ENCODE assay signal across 1 cellular context in genomic region chr7:2523941-2524807, GRCh38.
TF ChIP-seq lines count a peak whose summit lies in the region.

No MANE protein-coding gene starts in this region.

TF ChIP-seq in HepG2, 621 proteins besides CTCF, POLR2A, EP300 and RAD21 (continues in another document):
- TF ChIP-seq, protein P1, sequence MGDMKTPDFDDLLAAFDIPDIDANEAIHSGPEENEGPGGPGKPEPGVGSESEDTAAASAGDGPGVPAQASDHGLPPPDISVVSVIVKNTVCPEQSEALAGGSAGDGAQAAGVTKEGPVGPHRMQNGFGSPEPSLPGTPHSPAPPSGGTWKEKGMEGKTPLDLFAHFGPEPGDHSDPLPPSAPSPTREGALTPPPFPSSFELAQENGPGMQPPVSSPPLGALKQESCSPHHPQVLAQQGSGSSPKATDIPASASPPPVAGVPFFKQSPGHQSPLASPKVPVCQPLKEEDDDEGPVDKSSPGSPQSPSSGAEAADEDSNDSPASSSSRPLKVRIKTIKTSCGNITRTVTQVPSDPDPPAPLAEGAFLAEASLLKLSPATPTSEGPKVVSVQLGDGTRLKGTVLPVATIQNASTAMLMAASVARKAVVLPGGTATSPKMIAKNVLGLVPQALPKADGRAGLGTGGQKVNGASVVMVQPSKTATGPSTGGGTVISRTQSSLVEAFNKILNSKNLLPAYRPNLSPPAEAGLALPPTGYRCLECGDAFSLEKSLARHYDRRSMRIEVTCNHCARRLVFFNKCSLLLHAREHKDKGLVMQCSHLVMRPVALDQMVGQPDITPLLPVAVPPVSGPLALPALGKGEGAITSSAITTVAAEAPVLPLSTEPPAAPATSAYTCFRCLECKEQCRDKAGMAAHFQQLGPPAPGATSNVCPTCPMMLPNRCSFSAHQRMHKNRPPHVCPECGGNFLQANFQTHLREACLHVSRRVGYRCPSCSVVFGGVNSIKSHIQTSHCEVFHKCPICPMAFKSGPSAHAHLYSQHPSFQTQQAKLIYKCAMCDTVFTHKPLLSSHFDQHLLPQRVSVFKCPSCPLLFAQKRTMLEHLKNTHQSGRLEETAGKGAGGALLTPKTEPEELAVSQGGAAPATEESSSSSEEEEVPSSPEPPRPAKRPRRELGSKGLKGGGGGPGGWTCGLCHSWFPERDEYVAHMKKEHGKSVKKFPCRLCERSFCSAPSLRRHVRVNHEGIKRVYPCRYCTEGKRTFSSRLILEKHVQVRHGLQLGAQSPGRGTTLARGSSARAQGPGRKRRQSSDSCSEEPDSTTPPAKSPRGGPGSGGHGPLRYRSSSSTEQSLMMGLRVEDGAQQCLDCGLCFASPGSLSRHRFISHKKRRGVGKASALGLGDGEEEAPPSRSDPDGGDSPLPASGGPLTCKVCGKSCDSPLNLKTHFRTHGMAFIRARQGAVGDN (CRISPR knock-in tag; IDR thresholded peaks at IDR 0.05): peak; percentile 60
- TF ChIP-seq ZNF772 (CRISPR knock-in tag; IDR thresholded peaks at IDR 0.05): 0 out of 2 replicates have a peak, but pooled peaks have one; percentile 50
- TF ChIP-seq ZNF460 (CRISPR knock-in tag; IDR thresholded peaks at IDR 0.05; ENCODE audit: borderline replicate concordance): peak; percentile 55; the same call in 1 of the 2 replicates
- TF ChIP-seq HINFP (CRISPR knock-in tag; IDR thresholded peaks at IDR 0.05; ENCODE audit: low read depth): no peak
- no peak for TF ChIP-seq ZNF552 (CRISPR knock-in tag; IDR thresholded peaks at IDR 0.05; ENCODE audit: borderline replicate concordance)
- peak; percentile 21; the same call in 1 of the 2 replicates for TF ChIP-seq RARA (CRISPR knock-in tag; IDR thresholded peaks at IDR 0.05)
- TF ChIP-seq RBAK (CRISPR knock-in tag; IDR thresholded peaks at IDR 0.05): no peak
- no peak for TF ChIP-seq SRY (CRISPR knock-in tag; IDR thresholded peaks at IDR 0.05)
- no peak for TF ChIP-seq HMGXB4 (CRISPR knock-in tag; IDR thresholded peaks at IDR 0.05; ENCODE audit: borderline replicate concordance in 1 of 2, low read depth in 1 of 2)
- TF ChIP-seq ZBTB39 (CRISPR knock-in tag; IDR thresholded peaks at IDR 0.05): no peak
- TF ChIP-seq ZNF280B (CRISPR knock-in tag; IDR thresholded peaks at IDR 0.05; ENCODE audit: borderline replicate concordance): no peak
- TF ChIP-seq SIX4 (CRISPR knock-in tag; IDR thresholded peaks at IDR 0.05): no peak
- TF ChIP-seq ONECUT2 (CRISPR knock-in tag; IDR thresholded peaks at IDR 0.05): no peak
- TF ChIP-seq ZSCAN31 (CRISPR knock-in tag; IDR thresholded peaks at IDR 0.05; ENCODE audit: low read depth): no peak
- no peak for TF ChIP-seq SP140L (CRISPR knock-in tag; IDR thresholded peaks at IDR 0.05; ENCODE audit: borderline replicate concordance)
- TF ChIP-seq NFKBIZ (CRISPR knock-in tag; IDR thresholded peaks at IDR 0.05): no peak
- TF ChIP-seq HNRNPL (IDR thresholded peaks at IDR 0.05; ENCODE audit: low read depth, low read length): peak; percentile 64
- peak; percentile 93 for TF ChIP-seq FOSL2 (CRISPR knock-in tag; IDR thresholded peaks at IDR 0.05)
- no peak for TF ChIP-seq JARID2 (CRISPR knock-in tag; IDR thresholded peaks at IDR 0.05; ENCODE audit: insufficient replicate concordance)
- no peak for TF ChIP-seq SMC3 (IDR thresholded peaks at IDR 0.05; ENCODE audit: low read length)
- peak; percentile 18; the same call in 1 of the 2 replicates for TF ChIP-seq ZBTB7B (CRISPR knock-in tag; IDR thresholded peaks at IDR 0.05)
- TF ChIP-seq ZNF225 (CRISPR knock-in tag; IDR thresholded peaks at IDR 0.05): peak; percentile 67; the same call in 1 of the 2 replicates
- no peak for TF ChIP-seq NFRKB (IDR thresholded peaks at IDR 0.05)
- no peak for TF ChIP-seq XBP1 (CRISPR knock-in tag; IDR thresholded peaks at IDR 0.05)
- peak; percentile 54; the same call in 1 of the 2 replicates for TF ChIP-seq ZNF564 (CRISPR knock-in tag; IDR thresholded peaks at IDR 0.05)
- no peak for TF ChIP-seq SPEN (CRISPR knock-in tag; IDR thresholded peaks at IDR 0.05; ENCODE audit: low read depth)
- TF ChIP-seq ZNF34 (CRISPR knock-in tag; IDR thresholded peaks at IDR 0.05; ENCODE audit: borderline replicate concordance): no peak
- TF ChIP-seq, protein P2, sequence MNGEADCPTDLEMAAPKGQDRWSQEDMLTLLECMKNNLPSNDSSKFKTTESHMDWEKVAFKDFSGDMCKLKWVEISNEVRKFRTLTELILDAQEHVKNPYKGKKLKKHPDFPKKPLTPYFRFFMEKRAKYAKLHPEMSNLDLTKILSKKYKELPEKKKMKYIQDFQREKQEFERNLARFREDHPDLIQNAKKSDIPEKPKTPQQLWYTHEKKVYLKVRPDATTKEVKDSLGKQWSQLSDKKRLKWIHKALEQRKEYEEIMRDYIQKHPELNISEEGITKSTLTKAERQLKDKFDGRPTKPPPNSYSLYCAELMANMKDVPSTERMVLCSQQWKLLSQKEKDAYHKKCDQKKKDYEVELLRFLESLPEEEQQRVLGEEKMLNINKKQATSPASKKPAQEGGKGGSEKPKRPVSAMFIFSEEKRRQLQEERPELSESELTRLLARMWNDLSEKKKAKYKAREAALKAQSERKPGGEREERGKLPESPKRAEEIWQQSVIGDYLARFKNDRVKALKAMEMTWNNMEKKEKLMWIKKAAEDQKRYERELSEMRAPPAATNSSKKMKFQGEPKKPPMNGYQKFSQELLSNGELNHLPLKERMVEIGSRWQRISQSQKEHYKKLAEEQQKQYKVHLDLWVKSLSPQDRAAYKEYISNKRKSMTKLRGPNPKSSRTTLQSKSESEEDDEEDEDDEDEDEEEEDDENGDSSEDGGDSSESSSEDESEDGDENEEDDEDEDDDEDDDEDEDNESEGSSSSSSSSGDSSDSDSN (CRISPR knock-in tag; IDR thresholded peaks at IDR 0.05): peak; percentile 67; the same call in 1 of the 2 replicates
- no peak for TF ChIP-seq NFYC (CRISPR knock-in tag; IDR thresholded peaks at IDR 0.05)
- TF ChIP-seq HNRNPUL1 (IDR thresholded peaks at IDR 0.05; ENCODE audit: low read depth, low read length): no peak
- no peak for TF ChIP-seq ZBTB40 (IDR thresholded peaks at IDR 0.05)
- no peak for TF ChIP-seq ZBTB40 (CRISPR knock-in tag; IDR thresholded peaks at IDR 0.05)
- peak; percentile 74 for TF ChIP-seq ZEB1 (IDR thresholded peaks at IDR 0.05; ENCODE audit: insufficient replicate concordance, low read depth)
- TF ChIP-seq KDM5B (CRISPR knock-in tag; IDR thresholded peaks at IDR 0.05; ENCODE audit: borderline replicate concordance): 0 out of 2 replicates have a peak, but pooled peaks have one; percentile 17
- no peak for TF ChIP-seq LCORL (IDR thresholded peaks at IDR 0.05)
- TF ChIP-seq LCORL (CRISPR knock-in tag; IDR thresholded peaks at IDR 0.05): peak; percentile 69
- TF ChIP-seq MAZ (IDR thresholded peaks at IDR 0.05; ENCODE audit: borderline replicate concordance, low read depth, low read length): no peak
- 0 out of 2 replicates have a peak, but pooled peaks have one; percentile 27 for TF ChIP-seq MAZ (CRISPR knock-in tag; IDR thresholded peaks at IDR 0.05; ENCODE audit: low read depth)
- TF ChIP-seq EED (CRISPR knock-in tag; IDR thresholded peaks at IDR 0.05): peak; percentile 64; the same call in 1 of the 2 replicates
